In genomic region chr5:123430441-123430840, GRCh38 we compare ENCODE assay signal across 8 cellular contexts. TPM values are rescaled to one million over a fixed set of nuclear protein-coding genes. Genes with fewer than 3 reads are reported as not detected.
DNase-seq lines count a peak whose midpoint lies in the region; ATAC-seq, FAIRE-seq and TF ChIP-seq lines count a peak whose summit lies in the region.
"Not testable (repeated sequence)": the region's sequence is repeated elsewhere in the genome, so short reads cannot be mapped to it uniquely, and the experiment has no call there.

No MANE protein-coding gene starts in this region.

- not testable (repeated sequence) for BruUV-seq in PC-9 (replicated peaks; lab: Mats Ljungman, UMichigan)

- peaks cover 14% of the 10 kb centered on the region for H3K4me1 Mint-ChIP-seq in activated naive CD4-positive, alpha-beta T cell treated with anti-CD3 and anti-CD28 coated beads for 36 hours (ENCODE audit: low read depth)
- H3K4me1 Mint-ChIP-seq in chondrocyte (ENCODE audit: low read depth) = peaks cover 16% of the 10 kb centered on the region

- not testable (repeated sequence) for TF ChIP-seq EP300 in A549 (IDR thresholded peaks at IDR 0.05); suprapubic skin (IDR thresholded peaks at IDR 0.05)

- H4K20me1 ChIP-seq in PC-9 (ENCODE audit: insufficient read depth); osteoblast (ENCODE audit: insufficient read depth, low read length): not testable (repeated sequence)

- peak overlapping the region; percentile 73 for H3K27ac Mint-ChIP-seq in activated naive CD4-positive, alpha-beta T cell treated with anti-CD3 and anti-CD28 coated beads for 36 hours
- H3K27ac Mint-ChIP-seq in chondrocyte (ENCODE audit: unreplicated experiment) = peak overlapping the region; percentile 57

- H3K4me3 ChIP-seq in A549; PC-9; liver (ENCODE audit: low read depth in 1 of 3, low read length in 3 of 3); osteoblast (ENCODE audit: insufficient read depth, low read length): not testable (repeated sequence)
- H3K4me3 ChIP-seq in GM12865 (ENCODE audit: low read depth, low read length) (peak overlapping the region; percentile 21; the same call in 1 of the 2 replicates), suprapubic skin (peak overlapping the region; percentile 30)

- CTCF ChIA-PET in A549 (lab: Yijun Ruan, JAX); PC-9 (lab: Charles Lee); activated naive CD4-positive, alpha-beta T cell treated with anti-CD3 and anti-CD28 coated beads for 36 hours (lab: Charles Lee): not testable (repeated sequence)

- H3K4me2 ChIP-seq in A549 = peak overlapping the region; percentile 39
- 0 out of 2 replicates have a peak overlapping the region, but pooled peaks have one; percentile 67 for H3K4me2 ChIP-seq in PC-9
- H3K4me2 ChIP-seq in osteoblast (ENCODE audit: insufficient read depth, low read length) = not testable (repeated sequence)

- not testable (repeated sequence) for H3K9ac ChIP-seq in liver (ENCODE audit: low read depth in 1 of 2, low read length in 2 of 2)

- not testable (repeated sequence) for TF ChIP-seq CTCF in A549 (IDR thresholded peaks at IDR 0.05); GM12865 (IDR thresholded peaks at IDR 0.05; ENCODE audit: insufficient read depth, low read depth, low read length, missing control alignments); PC-9 (conservative IDR thresholded peaks at IDR 0.05); chondrocyte (IDR thresholded peaks at IDR 0.05); liver (IDR thresholded peaks at IDR 0.05; ENCODE audit: low read depth, low read length, missing input control); osteoblast (IDR thresholded peaks at IDR 0.05; ENCODE audit: extremely low read depth, low read depth, low read length); suprapubic skin (IDR thresholded peaks at IDR 0.05)

- H3K36me3 ChIP-seq in PC-9 (ENCODE audit: low read depth); liver (ENCODE audit: control insufficient read depth in 4 of 4, insufficient read depth in 3 of 4, low read depth in 1 of 4, low read length in 3 of 4); osteoblast (ENCODE audit: insufficient read depth, low read length); suprapubic skin: not testable (repeated sequence)

- not testable (repeated sequence) for TF ChIP-seq POLR2A in A549 (IDR thresholded peaks at IDR 0.05; ENCODE audit: low read length); suprapubic skin (IDR thresholded peaks at IDR 0.05)

- not testable (repeated sequence) for FAIRE-seq in A549 (lab: Jason Lieb, UNC)

- not testable (repeated sequence) for H3K9me3 ChIP-seq in A549; PC-9 (ENCODE audit: insufficient read depth, low read depth); liver (ENCODE audit: control insufficient read depth in 4 of 4, low read length in 3 of 4); osteoblast (ENCODE audit: low read depth, low read length); suprapubic skin

- H2AFZ ChIP-seq in PC-9 (peak overlapping the region; percentile 79), osteoblast (ENCODE audit: low read length) (peak overlapping the region; percentile 75)

- not testable (repeated sequence) for H3K9me2 ChIP-seq in PC-9 (ENCODE audit: insufficient read depth)

- not testable (repeated sequence) for ATAC-seq in A549

- H3F3A ChIP-seq in PC-9 (ENCODE audit: insufficient read depth, low read depth) = peaks cover 23% of the 10 kb centered on the region

- 89% methylated on average over 13 of the region's 32 CpGs for WGBS in A549 (ENCODE audit: missing lambda C conversion rate)
- WGBS in liver = 95% methylated on average over 32 of the region's 32 CpGs
- WGBS in suprapubic skin = 81% methylated on average over 8 of the region's 32 CpGs

- intact Hi-C loops in PC-9 (cut with micrococcal nuclease; ENCODE audit: unreplicated experiment) = not testable (repeated sequence)
- intact Hi-C loops in activated naive CD4-positive, alpha-beta T cell treated with anti-CD3 and anti-CD28 coated beads for 36 hours (cut with micrococcal nuclease) = loop anchor here (1.0 kb wide), 2 partner anchors 11 to 30 kb away; no protein-coding TSS in a partner anchor

- not testable (repeated sequence) for H3K27me3 Mint-ChIP-seq in activated naive CD4-positive, alpha-beta T cell treated with anti-CD3 and anti-CD28 coated beads for 36 hours (ENCODE audit: low read depth); chondrocyte (ENCODE audit: low read depth)

- H3K4me3 Mint-ChIP-seq in activated naive CD4-positive, alpha-beta T cell treated with anti-CD3 and anti-CD28 coated beads for 36 hours; chondrocyte (ENCODE audit: unreplicated experiment): not testable (repeated sequence)

- H3K27me3 ChIP-seq in PC-9 (ENCODE audit: insufficient read depth, low read depth); liver (ENCODE audit: control insufficient read depth in 4 of 4, insufficient read depth in 4 of 4, low read length in 3 of 4); osteoblast (ENCODE audit: insufficient read depth, low read length); suprapubic skin: not testable (repeated sequence)

- not testable (repeated sequence) for H3K36me3 Mint-ChIP-seq in activated naive CD4-positive, alpha-beta T cell treated with anti-CD3 and anti-CD28 coated beads for 36 hours (ENCODE audit: low read depth); chondrocyte (ENCODE audit: low read depth)

- H3K79me2 ChIP-seq in PC-9 (ENCODE audit: low read depth); osteoblast (ENCODE audit: insufficient read depth, low read length): not testable (repeated sequence)

- peak overlapping the region; percentile 74 to 88 for H3K27ac ChIP-seq in A549
- H3K27ac ChIP-seq in PC-9 = peak overlapping the region; percentile 97
- peak overlapping the region; percentile 72 for H3K27ac ChIP-seq in liver (ENCODE audit: low read depth in 1 of 2, low read length in 2 of 2)
- H3K27ac ChIP-seq in osteoblast (ENCODE audit: low read depth, low read length) = peak overlapping the region; percentile 76
- not testable (repeated sequence) for H3K27ac ChIP-seq in suprapubic skin

- H3K4me1 ChIP-seq in A549 (peaks cover 11% of the 10 kb centered on the region), PC-9 (replicated peaks; ENCODE audit: insufficient read depth) (peaks cover 21% of the 10 kb centered on the region), liver (ENCODE audit: control insufficient read depth in 4 of 4, insufficient read depth in 4 of 4, low read length in 3 of 4) (peaks cover 2 to 23% (median 18%) of the 10 kb centered on the region in 4 donors), osteoblast (ENCODE audit: insufficient read depth, low read length) (peaks cover 14% of the 10 kb centered on the region), suprapubic skin (peaks cover 11% of the 10 kb centered on the region)

- not testable (repeated sequence) for DNase-seq in A549 (ENCODE audit: low read depth in 1 of 2, low spot score in 1 of 2); GM12865 (ENCODE audit: low read depth); PC-9; activated naive CD4-positive, alpha-beta T cell treated with anti-CD3 and anti-CD28 coated beads for 36 hours; chondrocyte (ENCODE audit: low spot score); osteoblast (ENCODE audit: insufficient read length, low spot score, missing footprints); suprapubic skin (ENCODE audit: low spot score in 2 of 2)

- H3K9me3 Mint-ChIP-seq in activated naive CD4-positive, alpha-beta T cell treated with anti-CD3 and anti-CD28 coated beads for 36 hours; chondrocyte (ENCODE audit: low read depth): not testable (repeated sequence)

- not testable (repeated sequence) for TF ChIP-seq RAD21 in A549 (conservative IDR thresholded peaks at IDR 0.05 in 1 of 2, IDR thresholded peaks at IDR 0.05 in 1 of 2); liver (IDR thresholded peaks at IDR 0.05)

- POLR2A ChIA-PET in A549 (lab: Yijun Ruan, JAX) = interaction anchor here (1.8 kb wide), 1 partner anchor 81 kb away, joined by 8 read pairs; the partner anchor contains the start of gene CSNK1G3
- POLR2A ChIA-PET in PC-9 (lab: Charles Lee; ENCODE audit: unreplicated experiment) = not testable (repeated sequence)

RNA-seq across cellular contexts. Expression of gene CEP120, which starts 7.2 kb away (rescaled TPM):
- polyA plus RNA-seq in A549 (2011; rRNA removed) (40.8 and 48.6 TPM in 2 replicates), A549 (2017; fragmentation: RNase III; extraction: RNeasy Plus Mini Kit Qiagen cat#74134 plus additional on column Dnase treatment) (9.7 to 10.2 TPM (median 10.1 TPM) in 3 replicates), liver (1 to 10 TPM; 2.1 to 2.4 TPM)
- 5.2 and 7.2 TPM in 2 replicates for polyA plus RNA-seq in A549 (2012; cell fraction: cytosol; rRNA removed)
- polyA plus RNA-seq in A549 (2012; cell fraction: nucleus; rRNA removed) = 3.8 and 6.3 TPM in 2 replicates
- 64.1 and 68.8 TPM in 2 replicates for polyA minus RNA-seq in A549 (2011; rRNA and poly(A)+ RNA removed)
- total RNA-seq in PC-9 (2021) (17.1 and 24.5 TPM in 2 replicates), chondrocyte (15.3 to 21.1 TPM (median 15.9 TPM) in 3 replicates), liver (10 to 100 TPM; 11.0 TPM), osteoblast (24.2 and 29.8 TPM in 2 replicates), suprapubic skin (10 to 100 TPM in 2 of 4 donors, 1 to 10 TPM in 2; 5.7 to 18.3 (median 10.7) TPM)
- 10 to 100 TPM; 39.2 to 39.5 TPM for total RNA-seq in activated naive CD4-positive, alpha-beta T cell treated with anti-CD3 and anti-CD28 coated beads for 36 hours
